16 cellular contexts compared by ENCODE assay signal in the genomic region with DNA sequence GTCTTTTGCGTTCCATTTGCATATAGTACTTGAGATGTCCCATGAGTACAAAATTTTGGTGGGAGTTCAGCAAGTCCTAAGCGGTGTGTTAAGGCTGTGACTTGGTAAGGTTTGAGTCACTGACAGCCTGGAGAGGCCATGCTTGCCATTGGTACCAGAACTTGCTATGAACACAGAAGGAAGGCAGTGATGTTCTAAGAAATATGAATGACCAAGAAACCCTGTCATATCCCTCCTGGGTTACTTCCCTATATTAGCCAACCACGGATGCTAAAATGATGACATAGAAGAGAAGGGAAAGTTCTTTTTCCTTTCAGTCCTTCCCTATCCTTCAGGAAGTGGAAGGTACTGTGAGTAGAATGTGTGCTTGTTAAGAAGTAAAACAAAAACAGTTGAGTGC.
DNase-seq lines count a peak whose midpoint lies in the region; ATAC-seq, FAIRE-seq and TF ChIP-seq lines count a peak whose summit lies in the region.
"Had no signal": no experiment of that assay in that cellular context is flagged by ENCODE, and none has a peak within 500 bp of the region (broad histone marks: within the 10 kb centered on the region; RNA-seq: fewer than 3 reads in every experiment).

No MANE protein-coding gene starts in this region.

- no peaks in the 10 kb centered on the region for H3K9me3 ChIP-seq in right lobe of liver
- H3K9me3 ChIP-seq in HepG2 (ENCODE audit: low read length), result no peaks in the 10 kb centered on the region
- no peaks in the 10 kb centered on the region for H3K9me3 ChIP-seq in T-helper 17 cell (ENCODE audit: control insufficient read depth, low read length, poor library complexity, severe bottlenecking)
- no peaks in the 10 kb centered on the region for H3K9me3 ChIP-seq in iPS-18c (ENCODE audit: control insufficient read depth, insufficient read depth, low read length)
- H3K9me3 ChIP-seq: Peyer's patch had no signal

- DNase-seq in right lobe of liver, result no peak
- no peak for DNase-seq in HepG2 (ENCODE audit: low spot score)
- no peak for DNase-seq in T-helper 17 cell
- DNase-seq in DMS114 treated with DMSO at 0.1 percent for 48 hours (lab: John Stamatoyannopoulos, UW; ENCODE audit: unreplicated experiment), result no peak
- DNase-seq in anterior cingulate cortex (lab: John Stamatoyannopoulos, UW), result no peak
- DNase-seq: activated CD4-positive, alpha-beta T cell treated with anti-CD3 and anti-CD28 coated beads, Interleukin-2, amount 50 U/mL, for 1 hour; activated T-cell treated with anti-CD3 and anti-CD28 coated beads, Interleukin-2, amount 50 U/mL, for 24 hours; head of caudate nucleus; NCI-H1694 treated with DMSO at 0.1 percent for 48 hours; NCI-H510A treated with DMSO at 0.1 percent for 48 hours; Peyer's patch; stimulated activated naive CD4-positive, alpha-beta T cell had no signal

- TF ChIP-seq CTCF in right lobe of liver (IDR thresholded peaks at IDR 0.05) (no peak), HepG2 (CRISPR knock-in tag; IDR thresholded peaks at IDR 0.05) (no peak)

- POLR2A ChIA-PET in HepG2 (lab: Yijun Ruan, JAX), result no interaction called here

- TF ChIP-seq EP300 in HepG2 (IDR thresholded peaks at IDR 0.05; ENCODE audit: low read depth in 2 of 2, low read length in 2 of 2) (no peak), HepG2 (CRISPR knock-in tag; IDR thresholded peaks at IDR 0.05; ENCODE audit: borderline replicate concordance) (no peak)

- no peak for TF ChIP-seq POLR2A in right lobe of liver (IDR thresholded peaks at IDR 0.05)
- TF ChIP-seq POLR2A in HepG2 (IDR thresholded peaks at IDR 0.05; ENCODE audit: insufficient read depth in 1 of 2, low read depth in 2 of 2, low read length in 2 of 2), result no peak

- no peak overlapping the region for H3K9ac ChIP-seq in HepG2 (ENCODE audit: insufficient read depth, low read depth, low read length)

- ATAC-seq in right lobe of liver, result peak; percentile 31 to 62 (median 46)
- ATAC-seq in HepG2, result no peak
- peak; percentile 27 for ATAC-seq in T-helper 17 cell
- ATAC-seq in GM19351 (IDR thresholded peaks at IDR 0.05; ENCODE audit: unreplicated experiment), result no peak
- ATAC-seq in GM21786 (IDR thresholded peaks at IDR 0.05; ENCODE audit: unreplicated experiment), result no peak
- ATAC-seq: K562 had no signal

- no peaks in the 10 kb centered on the region for H3K79me2 ChIP-seq in HepG2 (ENCODE audit: insufficient read depth, low read length)

- no peaks in the 10 kb centered on the region for H4K20me1 ChIP-seq in HepG2 (ENCODE audit: insufficient read depth, low read length)

- BruUV-seq in HepG2 (replicated peaks; lab: Mats Ljungman, UMichigan), result no TSS peak

- 64% methylated on average over 3 of the region's 3 CpGs for WGBS in right lobe of liver (ENCODE audit: insufficient coverage, low coverage, low lambda C conversion rate, missing lambda C conversion rate)
- WGBS in HepG2 (ENCODE audit: low lambda C conversion rate), result 47% methylated on average over 3 of the region's 3 CpGs

- no peaks in the 10 kb centered on the region for H3K36me3 Mint-ChIP-seq in T-helper 17 cell (ENCODE audit: low read depth)

- TF ChIP-seq RAD21 in HepG2 (CRISPR knock-in tag; IDR thresholded peaks at IDR 0.05), result no peak

- in situ Hi-C loops in HepG2 (cut with HindIII; ENCODE audit: extremely low pct_ligation_motif_present, low pct_unique_long_range_greater_than_20kb), result no loop called here

- H2AFZ ChIP-seq in HepG2 (ENCODE audit: low read length), result no peak overlapping the region

- H3K27me3 Mint-ChIP-seq in T-helper 17 cell, result peaks cover 8% of the 10 kb centered on the region
- H3K27me3 Mint-ChIP-seq: activated T-cell treated with anti-CD3 and anti-CD28 coated beads, Interleukin-2, amount 50 U/mL, for 24 hours had no signal

- no peak overlapping the region for H3K27ac Mint-ChIP-seq in T-helper 17 cell
- H3K27ac Mint-ChIP-seq: activated T-cell treated with anti-CD3 and anti-CD28 coated beads, Interleukin-2, amount 50 U/mL, for 24 hours had no signal

- H3K4me1 Mint-ChIP-seq in T-helper 17 cell, result peaks cover 6% of the 10 kb centered on the region

- H3K36me3 ChIP-seq in right lobe of liver (no peaks in the 10 kb centered on the region), HepG2 (replicated peaks in 1 of 2; ENCODE audit: control insufficient read depth in 1 of 2, insufficient read depth in 2 of 2, low read length in 2 of 2) (no peaks in the 10 kb centered on the region)
- H3K36me3 ChIP-seq: Peyer's patch had no signal

- CTCF ChIA-PET in HepG2 (lab: Yijun Ruan, JAX; ENCODE audit: low intra/inter-chr PET ratio, low total read pairs), result no interaction called here

- no peak overlapping the region for H3K4me2 ChIP-seq in HepG2 (ENCODE audit: low read depth, low read length)

- no peak overlapping the region for H3K27ac ChIP-seq in right lobe of liver
- H3K27ac ChIP-seq in HepG2 (ENCODE audit: extremely low read length, insufficient read depth, low read length), result no peak overlapping the region
- H3K27ac ChIP-seq: Peyer's patch had no signal

- FAIRE-seq in HepG2 (lab: Jason Lieb, UNC), result no peak
- FAIRE-seq: K562 had no signal

- intact Hi-C loops in right lobe of liver (cut with DNase I) (no loop called here), HepG2 (cut with micrococcal nuclease; ENCODE audit: unreplicated experiment) (no loop called here)

- no peak overlapping the region for H3K4me3 ChIP-seq in right lobe of liver
- H3K4me3 ChIP-seq in HepG2 (replicated peaks in 1 of 3; ENCODE audit: insufficient read depth in 1 of 3, low read depth in 2 of 3, low read length in 3 of 3), result no peak overlapping the region
- H3K4me3 ChIP-seq in iPS-18c (ENCODE audit: insufficient read depth, low read depth, low read length), result peak overlapping the region; percentile 21; the same call in 1 of the 2 replicates
- H3K4me3 ChIP-seq: K562, Peyer's patch had no signal

- H3K27me3 ChIP-seq in right lobe of liver, result no peaks in the 10 kb centered on the region
- H3K27me3 ChIP-seq in HepG2 (ENCODE audit: control insufficient read depth in 1 of 2, insufficient read depth in 2 of 2, low read length in 2 of 2), result no peaks in the 10 kb centered on the region
- H3K27me3 ChIP-seq: Peyer's patch had no signal

- H3K4me1 ChIP-seq in right lobe of liver, result no peaks in the 10 kb centered on the region
- H3K4me1 ChIP-seq in HepG2 (ENCODE audit: insufficient read depth, low read length), result no peaks in the 10 kb centered on the region
- H3K4me1 ChIP-seq: Peyer's patch had no signal

- H3K4me3 Mint-ChIP-seq in T-helper 17 cell, result no peak overlapping the region
- H3K4me3 Mint-ChIP-seq: activated T-cell treated with anti-CD3 and anti-CD28 coated beads, Interleukin-2, amount 50 U/mL, for 24 hours had no signal

TF ChIP-seq in HepG2, 621 proteins besides CTCF, POLR2A, EP300 and RAD21 (continues in another document):
- TF ChIP-seq ZNF674 (CRISPR knock-in tag; IDR thresholded peaks at IDR 0.05; ENCODE audit: low read depth), result no peak
- TF ChIP-seq, protein P1, sequence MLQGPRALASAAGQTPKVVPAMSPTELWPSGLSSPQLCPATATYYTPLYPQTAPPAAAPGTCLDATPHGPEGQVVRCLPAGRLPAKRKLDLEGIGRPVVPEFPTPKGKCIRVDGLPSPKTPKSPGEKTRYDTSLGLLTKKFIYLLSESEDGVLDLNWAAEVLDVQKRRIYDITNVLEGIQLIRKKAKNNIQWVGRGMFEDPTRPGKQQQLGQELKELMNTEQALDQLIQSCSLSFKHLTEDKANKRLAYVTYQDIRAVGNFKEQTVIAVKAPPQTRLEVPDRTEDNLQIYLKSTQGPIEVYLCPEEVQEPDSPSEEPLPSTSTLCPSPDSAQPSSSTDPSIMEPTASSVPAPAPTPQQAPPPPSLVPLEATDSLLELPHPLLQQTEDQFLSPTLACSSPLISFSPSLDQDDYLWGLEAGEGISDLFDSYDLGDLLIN (CRISPR knock-in tag; IDR thresholded peaks at IDR 0.05; ENCODE audit: borderline replicate concordance), result no peak
- TF ChIP-seq TBP (CRISPR knock-in tag; IDR thresholded peaks at IDR 0.05), result no peak
- no peak for TF ChIP-seq ZNF773 (CRISPR knock-in tag; IDR thresholded peaks at IDR 0.05; ENCODE audit: borderline replicate concordance)
- TF ChIP-seq, protein P2, sequence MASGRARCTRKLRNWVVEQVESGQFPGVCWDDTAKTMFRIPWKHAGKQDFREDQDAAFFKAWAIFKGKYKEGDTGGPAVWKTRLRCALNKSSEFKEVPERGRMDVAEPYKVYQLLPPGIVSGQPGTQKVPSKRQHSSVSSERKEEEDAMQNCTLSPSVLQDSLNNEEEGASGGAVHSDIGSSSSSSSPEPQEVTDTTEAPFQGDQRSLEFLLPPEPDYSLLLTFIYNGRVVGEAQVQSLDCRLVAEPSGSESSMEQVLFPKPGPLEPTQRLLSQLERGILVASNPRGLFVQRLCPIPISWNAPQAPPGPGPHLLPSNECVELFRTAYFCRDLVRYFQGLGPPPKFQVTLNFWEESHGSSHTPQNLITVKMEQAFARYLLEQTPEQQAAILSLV (CRISPR knock-in tag; IDR thresholded peaks at IDR 0.05; ENCODE audit: borderline replicate concordance), result no peak
- no peak for TF ChIP-seq ZNF616 (CRISPR knock-in tag; IDR thresholded peaks at IDR 0.05; ENCODE audit: low read depth)
- no peak for TF ChIP-seq MXI1 (IDR thresholded peaks at IDR 0.05; ENCODE audit: borderline replicate concordance, low read depth, low read length)
- no peak for TF ChIP-seq SPEN (CRISPR knock-in tag; IDR thresholded peaks at IDR 0.05; ENCODE audit: low read depth)
- TF ChIP-seq KDM1A (CRISPR knock-in tag; IDR thresholded peaks at IDR 0.05), result no peak

Comparison
In these comparisons a context has a peak if more than half of its experiments do, and no peak if none do; other contexts are left out.
1. ATAC-seq: peak in right lobe of liver (4 of 4) and T-helper 17 cell (single experiment); none in HepG2 (single experiment), GM19351 (single experiment) and GM21786 (single experiment).